30 cellular contexts compared by ENCODE assay signal in the genomic region with DNA sequence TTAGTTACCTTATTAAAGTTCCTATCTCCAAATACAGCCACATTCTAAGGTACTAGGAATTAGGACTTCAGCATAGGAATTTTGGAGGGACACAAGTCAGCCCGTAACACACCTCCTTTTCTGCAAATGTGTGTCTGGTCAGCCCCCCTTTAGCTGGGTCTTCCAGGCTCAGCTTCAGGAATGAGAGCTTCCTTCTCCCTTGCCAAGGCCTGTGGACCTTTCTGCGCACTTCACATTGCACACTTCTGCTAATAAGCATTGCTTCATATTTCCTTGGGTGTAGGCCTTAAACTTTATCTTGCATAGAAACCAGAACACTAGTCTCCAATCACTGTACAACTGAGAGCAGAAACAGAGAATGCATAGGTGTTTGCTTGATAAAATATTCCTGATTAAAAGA. TPM values are rescaled to one million over a fixed set of nuclear protein-coding genes. Genes with fewer than 3 reads are reported as not detected.
DNase-seq lines count a peak whose midpoint lies in the region; ATAC-seq, FAIRE-seq and TF ChIP-seq lines count a peak whose summit lies in the region.
"Had no signal": no experiment of that assay in that cellular context is flagged by ENCODE, and none has a peak within 500 bp of the region (broad histone marks: within the 10 kb centered on the region; RNA-seq: fewer than 3 reads in every experiment).

No MANE protein-coding gene starts in this region.

- no peaks in the 10 kb centered on the region for H3K36me3 ChIP-seq in Caco-2 (ENCODE audit: control insufficient read depth, insufficient read depth, low read length)
- no peaks in the 10 kb centered on the region for H3K36me3 ChIP-seq in astrocyte (ENCODE audit: insufficient read depth, low read length)
- H3K36me3 ChIP-seq in stomach smooth muscle (ENCODE audit: control insufficient read depth in 2 of 2, insufficient read depth in 2 of 2, low read length in 2 of 2): no peaks in the 10 kb centered on the region
- H3K36me3 ChIP-seq: BE2C, left lung, right atrium auricular region, thoracic aorta had no signal

- no peak overlapping the region for H2AFZ ChIP-seq in astrocyte (ENCODE audit: low read depth, low read length)
- H2AFZ ChIP-seq: GM23338, parathyroid adenoma had no signal

- no peaks in the 10 kb centered on the region for H4K20me1 ChIP-seq in astrocyte (ENCODE audit: insufficient read depth, low read length)

- H3K9me3 ChIP-seq in Caco-2 (no peaks in the 10 kb centered on the region), astrocyte (ENCODE audit: insufficient read depth, low read depth, low read length) (no peaks in the 10 kb centered on the region), stomach smooth muscle (ENCODE audit: control insufficient read depth in 2 of 2, low read length in 2 of 2) (no peaks in the 10 kb centered on the region)
- H3K9me3 ChIP-seq: BE2C, left lung, right atrium auricular region, thoracic aorta had no signal

- peak overlapping the region; percentile 75 for H3K27ac Mint-ChIP-seq in Caco-2 (ENCODE audit: unreplicated experiment)
- H3K27ac Mint-ChIP-seq in astrocyte (ENCODE audit: unreplicated experiment): peak overlapping the region; percentile 43
- peak overlapping the region; percentile 13 for H3K27ac Mint-ChIP-seq in neural crest cell (ENCODE audit: unreplicated experiment)
- H3K27ac Mint-ChIP-seq: GM23338; stimulated activated naive B cell treated with anti-CD40 and anti-IgM and Interleukin-4, amounts not matched to agents 10 μg/mL and 1 μg/mL and 100 μg/mL, for 72 hours; T-helper 2 cell treated with Interferon-gamma antibody and Interleukin-4, amounts not matched to agents 5 μg/mL and 100 μg/mL, for 36 hours had no signal

- CTCF ChIA-PET in Caco-2 (lab: Charles Lee): interaction anchor here (1.3 to 1.6 kb wide), 3 partner anchors 72 to 92 kb away, joined by 3 to 8 read pairs (median 6); no protein-coding TSS in a partner anchor

- H3K4me1 ChIP-seq in Caco-2 (peaks cover 72% of the 10 kb centered on the region), astrocyte (ENCODE audit: insufficient read depth, low read length) (peaks cover 27% of the 10 kb centered on the region), stomach smooth muscle (ENCODE audit: control insufficient read depth, insufficient read depth, low read length) (peaks cover 21% of the 10 kb centered on the region)
- H3K4me1 ChIP-seq: parathyroid adenoma had no signal

- H3K4me3 Mint-ChIP-seq in Caco-2 (ENCODE audit: unreplicated experiment) (no peak overlapping the region), astrocyte (ENCODE audit: unreplicated experiment) (no peak overlapping the region), neural crest cell (peak overlapping the region; percentile 18)
- H3K4me3 Mint-ChIP-seq: activated T-cell treated with anti-CD3 and anti-CD28 coated beads, Interleukin-2, amount 50 U/mL, for 4 hours; GM23338; naive thymus-derived CD8-positive, alpha-beta T cell; stimulated activated naive B cell treated with anti-CD40 and anti-IgM and Interleukin-4, amounts not matched to agents 10 μg/mL and 1 μg/mL and 100 μg/mL, for 72 hours; T-helper 2 cell treated with Interferon-gamma antibody and Interleukin-4, amounts not matched to agents 5 μg/mL and 100 μg/mL, for 36 hours had no signal

- BruUV-seq in Caco-2 (replicated peaks; lab: Mats Ljungman, UMichigan): no TSS peak

- ATAC-seq in GM21737 (IDR thresholded peaks at IDR 0.05; ENCODE audit: unreplicated experiment) (no peak), HG02840 (IDR thresholded peaks at IDR 0.05; ENCODE audit: low FRiP score, unreplicated experiment) (no peak)
- ATAC-seq: activated T-cell treated with anti-CD3 and anti-CD28 coated beads, Interleukin-2, amount 50 U/mL, for 4 hours; GM23338; HepG2; naive thymus-derived CD8-positive, alpha-beta T cell; stimulated activated naive B cell treated with anti-CD40 and anti-IgM and Interleukin-4, amounts not matched to agents 10 μg/mL and 1 μg/mL and 100 μg/mL, for 72 hours had no signal

- intact Hi-C loops in Caco-2 (cut with micrococcal nuclease; ENCODE audit: unreplicated experiment): no loop called here

- no peak for TF ChIP-seq CTCF in Caco-2 (IDR thresholded peaks at IDR 0.05; ENCODE audit: insufficient read depth in 1 of 2, low read depth in 1 of 2, low read length in 1 of 2, severe bottlenecking in 1 of 2, unreplicated experiment in 1 of 2)
- no peak for TF ChIP-seq CTCF in astrocyte (IDR thresholded peaks at IDR 0.05; ENCODE audit: insufficient read depth, low read depth, low read length)
- no peak for TF ChIP-seq CTCF in neural crest cell (conservative IDR thresholded peaks at IDR 0.05)

- H3K79me2 ChIP-seq in astrocyte (ENCODE audit: insufficient read depth, low read length): peaks cover 2% of the 10 kb centered on the region
- H3K79me2 ChIP-seq: parathyroid adenoma had no signal

- DNase-seq in Caco-2 (no peak), astrocyte (ENCODE audit: low read depth) (no peak), neural crest cell (ENCODE audit: low read depth, low spot score) (no peak), cerebellar cortex (ENCODE audit: low spot score) (no peak), NCI-H446 (lab: John Stamatoyannopoulos, UW) (no peak)
- DNase-seq: ACHN; activated CD4-positive, alpha-beta T cell treated with anti-CD3 and anti-CD28 coated beads for 48 hours; activated CD8-positive, alpha-beta memory T cell treated with anti-CD3 and anti-CD28 coated beads for 24 hours; activated gamma-delta T cell treated with Interleukin-2 at 50 U/mL for 16 hours; activated T-cell treated with anti-CD3 and anti-CD28 coated beads, Interleukin-2, amount 50 U/mL, for 4 hours; BE2C; COR-L47; GF-D8; left lung; naive thymus-derived CD8-positive, alpha-beta T cell; NCI-H146; stimulated activated CD4-positive, alpha-beta T cell treated with anti-CD3 and anti-CD28 coated beads, Interleukin-12 subunit alpha, Interleukin-12 subunit beta, amount 100 ng/mL, for 4 hours; stimulated activated CD4-positive, alpha-beta T cell treated with anti-CD3 and anti-CD28 coated beads, Interleukin-4, amount 100 ng/mL, for 4 hours; stimulated activated naive B cell treated with anti-CD40 and anti-IgM and Interleukin-4, amounts not matched to agents 10 μg/mL and 1 μg/mL and 100 μg/mL, for 72 hours had no signal

- H3K9ac ChIP-seq in astrocyte (ENCODE audit: low read length): no peak overlapping the region
- no peak overlapping the region for H3K9ac ChIP-seq in stomach smooth muscle (ENCODE audit: low read length in 2 of 2)
- H3K9ac ChIP-seq: parathyroid adenoma had no signal

- H3K27me3 Mint-ChIP-seq in Caco-2 (ENCODE audit: insufficient read depth, unreplicated experiment): no peaks in the 10 kb centered on the region
- no peaks in the 10 kb centered on the region for H3K27me3 Mint-ChIP-seq in astrocyte (ENCODE audit: low read depth, unreplicated experiment)
- H3K27me3 Mint-ChIP-seq in neural crest cell (ENCODE audit: low read depth): no peaks in the 10 kb centered on the region
- H3K27me3 Mint-ChIP-seq: naive thymus-derived CD8-positive, alpha-beta T cell; stimulated activated naive B cell treated with anti-CD40 and anti-IgM and Interleukin-4, amounts not matched to agents 10 μg/mL and 1 μg/mL and 100 μg/mL, for 72 hours had no signal

- peaks cover 13% of the 10 kb centered on the region for H3K36me3 Mint-ChIP-seq in Caco-2 (ENCODE audit: insufficient read depth, unreplicated experiment)
- H3K36me3 Mint-ChIP-seq in astrocyte (ENCODE audit: low read depth, unreplicated experiment): peaks cover 2% of the 10 kb centered on the region
- no peaks in the 10 kb centered on the region for H3K36me3 Mint-ChIP-seq in neural crest cell (ENCODE audit: low read depth)
- H3K36me3 Mint-ChIP-seq: naive thymus-derived CD8-positive, alpha-beta T cell had no signal

- H3K4me2 ChIP-seq in astrocyte (ENCODE audit: low read length): peak overlapping the region; percentile 34
- H3K4me2 ChIP-seq: GM23338 had no signal

- H3K9me3 Mint-ChIP-seq in Caco-2 (ENCODE audit: unreplicated experiment): no peaks in the 10 kb centered on the region
- no peaks in the 10 kb centered on the region for H3K9me3 Mint-ChIP-seq in astrocyte (ENCODE audit: unreplicated experiment)
- H3K9me3 Mint-ChIP-seq in neural crest cell: no peaks in the 10 kb centered on the region
- H3K9me3 Mint-ChIP-seq: activated T-cell treated with anti-CD3 and anti-CD28 coated beads, Interleukin-2, amount 50 U/mL, for 4 hours; GM23338; naive thymus-derived CD8-positive, alpha-beta T cell; stimulated activated naive B cell treated with anti-CD40 and anti-IgM and Interleukin-4, amounts not matched to agents 10 μg/mL and 1 μg/mL and 100 μg/mL, for 72 hours; T-helper 2 cell treated with Interferon-gamma antibody and Interleukin-4, amounts not matched to agents 5 μg/mL and 100 μg/mL, for 36 hours had no signal

- peaks cover 53% of the 10 kb centered on the region for H3K4me1 Mint-ChIP-seq in Caco-2 (ENCODE audit: low read depth, unreplicated experiment)
- peaks cover 28% of the 10 kb centered on the region for H3K4me1 Mint-ChIP-seq in astrocyte (ENCODE audit: low read depth, unreplicated experiment)
- H3K4me1 Mint-ChIP-seq in neural crest cell: peaks cover 53% of the 10 kb centered on the region

- no peaks in the 10 kb centered on the region for H3K27me3 ChIP-seq in Caco-2 (replicated peaks; ENCODE audit: control insufficient read depth, insufficient read depth, low read length)
- H3K27me3 ChIP-seq in astrocyte (ENCODE audit: insufficient read depth, low read length): no peaks in the 10 kb centered on the region
- H3K27me3 ChIP-seq in stomach smooth muscle (ENCODE audit: control insufficient read depth in 1 of 2, insufficient read depth in 2 of 2, low read length in 2 of 2): no peaks in the 10 kb centered on the region
- H3K27me3 ChIP-seq: BE2C, left lung, right atrium auricular region had no signal

- H3K4me3 ChIP-seq in Caco-2 (ENCODE audit: low read depth, low read length) (no peak overlapping the region), astrocyte (ENCODE audit: insufficient read depth, low read depth, low read length) (no peak overlapping the region), stomach smooth muscle (ENCODE audit: low read length in 2 of 2) (no peak overlapping the region)
- H3K4me3 ChIP-seq: GM23338, left lung, right atrium auricular region, thoracic aorta had no signal

- no peak overlapping the region for H3K27ac ChIP-seq in astrocyte (ENCODE audit: low read depth, low read length)
- H3K27ac ChIP-seq in stomach smooth muscle (ENCODE audit: low read length): peak overlapping the region; percentile 32
- H3K27ac ChIP-seq: left lung, parathyroid adenoma, right atrium auricular region had no signal

- FAIRE-seq in astrocyte (lab: Jason Lieb, UNC): no peak
- FAIRE-seq: GM18507, HepG2, islet of Langerhans had no signal

- POLR2A ChIA-PET in Caco-2 (lab: Charles Lee): no interaction called here

RNA-seq across cellular contexts. Expression of a gene that starts 4.5 kb away (rescaled TPM):
- total RNA-seq in Caco-2 (2022): 244 and 253 TPM in 2 replicates
- total RNA-seq in astrocyte: 86.2 and 96.1 TPM in 2 replicates
- total RNA-seq in neural crest cell: 113 and 114 TPM in 2 replicates

Comparison
In these comparisons a context has a peak if more than half of its experiments do, and no peak if none do; other contexts are left out.
1. H3K27ac Mint-ChIP-seq: peak in every context shown above with its lines; median percentile 75 in Caco-2; 43 in astrocyte; 13 in neural crest cell.